ENCODE assay signal across 28 cellular contexts in genomic region chr7:127961787-127962463, GRCh38.
A peak's percentile ranks its signal among the peaks of the same experiment; 100 is the strongest.
DNase-seq lines count a peak whose midpoint lies in the region; ATAC-seq, FAIRE-seq and TF ChIP-seq lines count a peak whose summit lies in the region.
"Had no signal": no experiment of that assay in that cellular context is flagged by ENCODE, and none has a peak within 500 bp of the region (broad histone marks: within the 10 kb centered on the region; RNA-seq: fewer than 3 reads in every experiment).

No MANE protein-coding gene starts in this region.

- POLR2A ChIA-PET in IMR-90 (lab: Charles Lee; ENCODE audit: unreplicated experiment): no interaction called here

- H3K23ac ChIP-seq in IMR-90 (ENCODE audit: low read depth, low read length) (no peak overlapping the region), neuronal stem cell (ENCODE audit: low read depth, low read length, poor library complexity) (no peak overlapping the region)

- H2BK12ac ChIP-seq in neuronal stem cell (ENCODE audit: low read length): no peak overlapping the region

- DNase-seq in IMR-90 (no peak), NCI-H187 treated with DMSO at 0.1 percent for 48 hours (lab: John Stamatoyannopoulos, UW) (peak; percentile 84), pancreas (no peak), SW480 (ENCODE audit: low spot score) (no peak), neuronal stem cell (ENCODE audit: low spot score) (no peak)
- no peak for DNase-seq in activated naive CD8-positive, alpha-beta T cell treated with anti-CD3 and anti-CD28 coated beads for 36 hours
- DNase-seq: activated CD4-positive, alpha-beta T cell treated with anti-CD3 and anti-CD28 coated beads for 1 hour; activated CD8-positive, alpha-beta T cell treated with anti-CD3 and anti-CD28 coated beads, Interleukin-2, amount 10 ng/mL, durations not matched to agents 7 days and 5 days; activated effector memory CD4-positive, alpha-beta T cell treated with anti-CD3 and anti-CD28 coated beads, Interleukin-2, amount 50 U/mL, for 16 hours; activated naive CD8-positive, alpha-beta T cell treated with anti-CD3 and anti-CD28 coated beads, Interleukin-2, amount 50 U/mL, for 24 hours; activated T-cell treated with anti-CD3 and anti-CD28 coated beads for 4 hours; effector CD4-positive, alpha-beta T cell; foreskin keratinocyte; naive thymus-derived CD4-positive, alpha-beta T cell; SIG-M5; spleen; stimulated activated CD4-positive, alpha-beta T cell treated with anti-CD3 and anti-CD28 coated beads, Interleukin-2, amount 100 ng/mL, for 48 hours; T-helper 1 cell; uterus had no signal

- peaks cover 1% of the 10 kb centered on the region; the same call in 1 of the 2 replicates for H3K4me1 ChIP-seq in IMR-90 (ENCODE audit: control insufficient read depth, insufficient read depth, low read length)
- H3K4me1 ChIP-seq in pancreas: no peaks in the 10 kb centered on the region
- peaks cover under 1 to 2% of the 10 kb centered on the region in 2 donors for H3K4me1 ChIP-seq in neuronal stem cell (ENCODE audit: control insufficient read depth in 2 of 2, insufficient read depth in 1 of 2, low read depth in 1 of 2, low read length in 2 of 2)
- H3K4me1 ChIP-seq: foreskin keratinocyte, uterus had no signal

- CTCF ChIA-PET in IMR-90 (lab: Yijun Ruan, JAX): no interaction called here

- TF ChIP-seq CTCF in IMR-90 (conservative IDR thresholded peaks at IDR 0.05; ENCODE audit: low read depth, low read length): no peak
- no peak for TF ChIP-seq CTCF in pancreas (IDR thresholded peaks at IDR 0.05)

- H3K79me1 ChIP-seq in IMR-90 (ENCODE audit: low read depth in 1 of 2, low read length in 2 of 2) (peaks cover 12 to 47% of the 10 kb centered on the region in 2 experiments), neuronal stem cell (ENCODE audit: low read depth, low read length) (no peaks in the 10 kb centered on the region)

- H3K9me1 ChIP-seq in IMR-90 (ENCODE audit: insufficient read depth, low read length): peaks cover 8% of the 10 kb centered on the region

- no peak for FAIRE-seq in pancreas (lab: Jason Lieb, UNC)
- FAIRE-seq: GM12891 had no signal

- H2AK5ac ChIP-seq in IMR-90 (ENCODE audit: low read depth, low read length): no peak overlapping the region
- H2AK5ac ChIP-seq in neuronal stem cell (ENCODE audit: low read depth, low read length): no peak overlapping the region

- no peak overlapping the region for H3K27ac Mint-ChIP-seq in activated naive CD8-positive, alpha-beta T cell treated with anti-CD3 and anti-CD28 coated beads for 36 hours
- H3K27ac Mint-ChIP-seq: activated CD8-positive, alpha-beta T cell treated with anti-CD3 and anti-CD28 coated beads, Interleukin-2, amount 10 ng/mL, durations not matched to agents 7 days and 5 days; activated naive CD8-positive, alpha-beta T cell treated with anti-CD3 and anti-CD28 coated beads, Interleukin-2, amount 50 U/mL, for 24 hours; brain; mesothelial cell of epicardium; naive thymus-derived CD4-positive, alpha-beta T cell; stimulated activated effector memory CD8-positive, alpha-beta T cell treated with anti-CD3 and anti-CD28 coated beads, Interleukin-12 subunit alpha, Interleukin-12 subunit beta, amount 100 ng/mL, for 72 hours had no signal

- no peak overlapping the region for H2BK5ac ChIP-seq in IMR-90 (ENCODE audit: low read depth, low read length, poor library complexity, severe bottlenecking)
- no peak overlapping the region for H2BK5ac ChIP-seq in neuronal stem cell (ENCODE audit: low read length)

- in situ Hi-C loops in IMR-90 (cut with MboI; ENCODE audit: low sequenced_read_pairs): no loop called here

- H3K4me1 Mint-ChIP-seq in activated naive CD8-positive, alpha-beta T cell treated with anti-CD3 and anti-CD28 coated beads for 36 hours: peaks cover 5% of the 10 kb centered on the region
- H3K4me1 Mint-ChIP-seq: mesothelial cell of epicardium had no signal

- H3K27me3 ChIP-seq in IMR-90 (ENCODE audit: control insufficient read depth, insufficient read depth, low read length): no peaks in the 10 kb centered on the region
- no peaks in the 10 kb centered on the region for H3K27me3 ChIP-seq in pancreas
- H3K27me3 ChIP-seq in neuronal stem cell (ENCODE audit: control insufficient read depth in 3 of 3, insufficient read depth in 3 of 3, low read depth in 1 of 3, low read length in 3 of 3): no peaks in the 10 kb centered on the region
- H3K27me3 ChIP-seq: foreskin keratinocyte, spleen, uterus had no signal

- H3K36me3 Mint-ChIP-seq in activated naive CD8-positive, alpha-beta T cell treated with anti-CD3 and anti-CD28 coated beads for 36 hours: peaks cover 46% of the 10 kb centered on the region

- H3K4me3 ChIP-seq in IMR-90 (ENCODE audit: insufficient read depth, low read depth, low read length): no peak overlapping the region
- no peak overlapping the region for H3K4me3 ChIP-seq in pancreas
- H3K4me3 ChIP-seq in neuronal stem cell (ENCODE audit: low read length in 2 of 2): no peak overlapping the region
- H3K4me3 ChIP-seq: spleen, uterus had no signal

- H3K9me3 ChIP-seq in IMR-90 (ENCODE audit: control insufficient read depth, insufficient read depth, low read length) (no peaks in the 10 kb centered on the region), pancreas (no peaks in the 10 kb centered on the region), neuronal stem cell (replicated peaks in 1 of 2; ENCODE audit: control insufficient read depth in 2 of 2, insufficient read depth in 1 of 2, low read depth in 1 of 2, low read length in 2 of 2) (no peaks in the 10 kb centered on the region)
- H3K9me3 ChIP-seq: uterus had no signal

- no peaks in the 10 kb centered on the region for H3K27me3 Mint-ChIP-seq in activated naive CD8-positive, alpha-beta T cell treated with anti-CD3 and anti-CD28 coated beads for 36 hours
- H3K27me3 Mint-ChIP-seq: activated naive CD8-positive, alpha-beta T cell treated with anti-CD3 and anti-CD28 coated beads, Interleukin-2, amount 50 U/mL, for 24 hours; brain; naive thymus-derived CD4-positive, alpha-beta T cell had no signal

- H3K56ac ChIP-seq in IMR-90 (ENCODE audit: extremely low read depth, insufficient read depth, low read length): no peak overlapping the region

- H4K20me1 ChIP-seq in IMR-90 (ENCODE audit: insufficient read depth, low read length): peaks cover 12% of the 10 kb centered on the region

- H3K4me2 ChIP-seq in IMR-90 (ENCODE audit: low read depth, low read length) (no peak overlapping the region), neuronal stem cell (ENCODE audit: insufficient read depth, low read length, poor library complexity, severe bottlenecking) (no peak overlapping the region)

- no peak for TF ChIP-seq POLR2A in IMR-90 (IDR thresholded peaks at IDR 0.05; ENCODE audit: low read depth, low read length)

- H3K18ac ChIP-seq in IMR-90 (ENCODE audit: low read depth, low read length): no peak overlapping the region
- no peak overlapping the region for H3K18ac ChIP-seq in neuronal stem cell (ENCODE audit: low read length)

- H3K9me3 Mint-ChIP-seq in activated naive CD8-positive, alpha-beta T cell treated with anti-CD3 and anti-CD28 coated beads for 36 hours: peaks cover 3% of the 10 kb centered on the region
- H3K9me3 Mint-ChIP-seq: CD14-positive monocyte; stimulated activated effector memory CD8-positive, alpha-beta T cell treated with anti-CD3 and anti-CD28 coated beads, Interleukin-12 subunit alpha, Interleukin-12 subunit beta, amount 100 ng/mL, for 72 hours had no signal

- H3K4ac ChIP-seq in IMR-90 (ENCODE audit: low read depth, low read length) (no peak overlapping the region), neuronal stem cell (ENCODE audit: low read length) (no peak overlapping the region)

- no peak overlapping the region for H2BK15ac ChIP-seq in IMR-90 (ENCODE audit: low read depth, low read length)
- no peak overlapping the region for H2BK15ac ChIP-seq in neuronal stem cell (ENCODE audit: low read length)

- H3K14ac ChIP-seq in IMR-90 (replicated peaks; ENCODE audit: low read depth, low read length) (no peak overlapping the region), neuronal stem cell (ENCODE audit: low read length) (no peak overlapping the region)

- WGBS in IMR-90 (ENCODE audit: extremely low coverage in 2 of 2, insufficient read length in 1 of 2), 2 experiments: no CpG with 5 or more reads among the region's 9 CpGs
- WGBS in pancreas, 2 donors: 65 to 67% methylated on average over 9 of the region's 9 CpGs
- WGBS in neuronal stem cell (ENCODE audit: extremely low coverage in 2 of 2, insufficient read length in 2 of 2, insufficient replicate concordance in 1 of 2), 2 donors: no CpG with 5 or more reads among the region's 9 CpGs

- no peak overlapping the region for H3K27ac ChIP-seq in IMR-90 (ENCODE audit: insufficient read depth, low read length)
- H3K27ac ChIP-seq in angular gyrus (ENCODE audit: low read depth, low read length): peak overlapping the region; percentile 26
- no peak overlapping the region for H3K27ac ChIP-seq in pancreas
- no peak overlapping the region for H3K27ac ChIP-seq in neuronal stem cell (replicated peaks; ENCODE audit: low read length)
- H3K27ac ChIP-seq: foreskin keratinocyte, HL-60, spleen, uterus had no signal

- ATAC-seq in IMR-90 (ENCODE audit: low read depth) (no peak), pancreas (peak in 3 of 4 donors; percentile 18 to 55 (median 38))
- ATAC-seq: activated CD8-positive, alpha-beta T cell treated with anti-CD3 and anti-CD28 coated beads, Interleukin-2, amount 10 ng/mL, durations not matched to agents 7 days and 5 days; activated naive CD8-positive, alpha-beta T cell treated with anti-CD3 and anti-CD28 coated beads, Interleukin-2, amount 50 U/mL, for 24 hours; foreskin keratinocyte; left lobe of liver; naive thymus-derived CD4-positive, alpha-beta T cell; Panc1; stimulated activated effector memory CD8-positive, alpha-beta T cell treated with anti-CD3 and anti-CD28 coated beads, Interleukin-12 subunit alpha, Interleukin-12 subunit beta, amount 100 ng/mL, for 72 hours had no signal

- no peak overlapping the region for H2AK9ac ChIP-seq in IMR-90 (replicated peaks; ENCODE audit: low read depth, low read length, poor library complexity)

- peaks cover 6% of the 10 kb centered on the region for H3K36me3 ChIP-seq in IMR-90 (ENCODE audit: control insufficient read depth, insufficient read depth, low read length)
- no peaks in the 10 kb centered on the region for H3K36me3 ChIP-seq in pancreas
- H3K36me3 ChIP-seq in neuronal stem cell (replicated peaks in 1 of 2; ENCODE audit: control insufficient read depth in 2 of 2, insufficient read depth in 2 of 2, low read length in 2 of 2): peaks cover 0 to 10% of the 10 kb centered on the region in 2 donors
- H3K36me3 ChIP-seq: uterus had no signal

- no peak overlapping the region for H3K4me3 Mint-ChIP-seq in activated naive CD8-positive, alpha-beta T cell treated with anti-CD3 and anti-CD28 coated beads for 36 hours
- H3K4me3 Mint-ChIP-seq: activated CD8-positive, alpha-beta T cell treated with anti-CD3 and anti-CD28 coated beads, Interleukin-2, amount 10 ng/mL, durations not matched to agents 7 days and 5 days; activated naive CD8-positive, alpha-beta T cell treated with anti-CD3 and anti-CD28 coated beads, Interleukin-2, amount 50 U/mL, for 24 hours; brain; CD14-positive monocyte; mesothelial cell of epicardium; naive thymus-derived CD4-positive, alpha-beta T cell; stimulated activated effector memory CD8-positive, alpha-beta T cell treated with anti-CD3 and anti-CD28 coated beads, Interleukin-12 subunit alpha, Interleukin-12 subunit beta, amount 100 ng/mL, for 72 hours had no signal

- H4K91ac ChIP-seq in IMR-90 (ENCODE audit: insufficient read depth, low read depth, low read length): no peak overlapping the region
- no peak overlapping the region for H4K91ac ChIP-seq in neuronal stem cell (ENCODE audit: low read depth, low read length, poor library complexity)

- dilution Hi-C loops in IMR-90 (cut with HindIII; ENCODE audit: low sequenced_read_pairs, unreplicated experiment): no loop called here

- H2AFZ ChIP-seq in IMR-90 (replicated peaks; ENCODE audit: low read length, poor library complexity) (no peak overlapping the region), neuronal stem cell (ENCODE audit: low read length) (no peak overlapping the region)

- H4K8ac ChIP-seq in IMR-90 (ENCODE audit: low read depth in 2 of 2, low read length in 2 of 2) (no peak overlapping the region), neuronal stem cell (ENCODE audit: low read depth, low read length) (no peak overlapping the region)

- H3K9ac ChIP-seq in IMR-90 (ENCODE audit: low read depth, low read length) (no peak overlapping the region), neuronal stem cell (ENCODE audit: low read depth, low read length, poor library complexity) (no peak overlapping the region)

- TF ChIP-seq RAD21 in IMR-90 (IDR thresholded peaks at IDR 0.05; ENCODE audit: low read length): no peak

- intact Hi-C loops in IMR-90 (cut with micrococcal nuclease) (no loop called here), pancreas (cut with DNase I) (no loop called here)

- H2BK120ac ChIP-seq in IMR-90 (ENCODE audit: low read depth, low read length) (no peak overlapping the region), neuronal stem cell (ENCODE audit: low read depth, low read length) (no peak overlapping the region)

- no peak overlapping the region for H2BK20ac ChIP-seq in IMR-90 (ENCODE audit: low read depth, low read length)

- H4K5ac ChIP-seq in IMR-90 (ENCODE audit: low read depth, low read length): no peak overlapping the region

- no TSS peak for BruUV-seq in IMR-90 (replicated peaks; lab: Mats Ljungman, UMichigan)
